ENCODE assay signal across 11 cellular contexts in genomic region chr22:22286390-22287105, GRCh38. TPM values are rescaled to one million over a fixed set of nuclear protein-coding genes. Genes with fewer than 3 reads are reported as not detected.
"Had no signal": no experiment of that assay in that cellular context is flagged by ENCODE, and none has a peak within 500 bp of the region (broad histone marks: within the 10 kb centered on the region; RNA-seq: fewer than 3 reads in every experiment).

No MANE protein-coding gene starts in this region.

RNA-seq across cellular contexts. Expression of gene VPREB1, which starts 42.0 kb away (rescaled TPM):
- total RNA-seq: PC-3, PC-9, Peyer's patch, Right ventricle myocardium inferior, Right ventricle myocardium superior, RPMI7951, SJCRH30, SJSA1, SK-MEL-5, T-cell had no signal
- polyA plus RNA-seq: SK-N-SH had no signal
